In the genomic region with DNA sequence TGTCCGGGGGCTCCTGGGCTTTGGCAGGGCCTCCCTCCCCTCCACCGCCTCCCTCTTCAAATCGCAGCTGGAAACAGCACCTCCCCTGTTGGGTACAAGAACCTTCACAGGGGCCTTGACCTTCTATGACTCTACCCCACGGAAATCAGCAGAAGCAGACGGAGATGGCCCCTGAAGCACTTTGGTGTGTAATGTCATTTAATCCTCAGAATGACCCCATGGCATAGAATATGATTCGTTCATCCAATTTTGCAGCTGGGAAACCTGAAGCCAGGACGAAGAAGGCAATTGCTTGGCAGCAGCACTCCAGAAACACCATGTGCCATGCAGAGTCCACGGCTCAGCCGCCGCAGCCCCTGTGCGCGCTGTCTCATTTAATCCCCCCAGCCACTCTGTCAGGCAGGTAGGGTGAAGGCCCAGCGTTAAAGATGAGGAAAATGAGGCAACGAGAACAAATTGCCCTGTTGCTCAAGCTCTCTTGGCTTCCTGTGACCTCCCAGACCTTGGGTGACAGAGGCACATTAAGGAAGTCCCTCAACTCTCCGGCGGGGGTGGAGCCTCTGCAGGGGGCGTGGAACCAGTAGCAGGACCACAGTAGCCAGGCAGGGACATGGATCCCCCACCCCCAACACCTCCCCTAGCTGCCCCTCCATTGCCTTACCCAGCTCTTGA, we compare ENCODE assay signal across 11 cellular contexts. TPM values are rescaled to one million over a fixed set of nuclear protein-coding genes. Genes with fewer than 3 reads are reported as not detected.
A peak's percentile ranks its signal among the peaks of the same experiment; 100 is the strongest.
DNase-seq lines count a peak whose midpoint lies in the region; ATAC-seq and TF ChIP-seq lines count a peak whose summit lies in the region.
"Had no signal": no experiment of that assay in that cellular context is flagged by ENCODE, and none has a peak within 500 bp of the region (broad histone marks: within the 10 kb centered on the region; RNA-seq: fewer than 3 reads in every experiment).

No MANE protein-coding gene starts in this region.

- ATAC-seq in lung (ENCODE audit: insufficient read depth, low FRiP score): no peak
- no peak for ATAC-seq in HG03571 (IDR thresholded peaks at IDR 0.05; ENCODE audit: unreplicated experiment)
- ATAC-seq in GM18502 (IDR thresholded peaks at IDR 0.05; ENCODE audit: poor library complexity, unreplicated experiment): no peak

- H3K4me1 ChIP-seq in adrenal gland (replicated peaks in 1 of 2) (peaks cover 31 to 41% of the 10 kb centered on the region in 2 donors), lung (ENCODE audit: control insufficient read depth in 2 of 2, insufficient read depth in 2 of 2, low read length in 2 of 2) (peaks cover 0 to 2% of the 10 kb centered on the region in 2 donors), uterus (peaks cover 0 to 4% of the 10 kb centered on the region in 2 donors), stomach (peaks cover 4 to 20% (median 9%) of the 10 kb centered on the region in 4 donors)

- H3K4me3 ChIP-seq in adrenal gland: no peak overlapping the region
- no peak overlapping the region for H3K4me3 ChIP-seq in lung
- no peak overlapping the region for H3K4me3 ChIP-seq in uterus
- no peak overlapping the region for H3K4me3 ChIP-seq in stomach

- intact Hi-C loops in adrenal gland (cut with DNase I) (loop anchor here (5.0 kb wide), 1 partner anchor 129 kb away; no protein-coding TSS in a partner anchor), uterus (cut with DNase I; ENCODE audit: low total_unique reads) (no loop called here), stomach (cut with DNase I; ENCODE audit: low total_unique reads) (loop anchor here (5.0 kb wide), 1 partner anchor 129 kb away; no protein-coding TSS in a partner anchor)

- WGBS in adrenal gland, 4 donors: 36 to 43% (median 37%) methylated on average over 15 to 17 of the region's 17 CpGs
- WGBS in lung, 2 donors: 52 to 62% methylated on average over 17 of the region's 17 CpGs
- WGBS in stomach, 5 donors: 62 to 71% (median 68%) methylated on average over 10 to 17 of the region's 17 CpGs

- H3K9me3 ChIP-seq in adrenal gland (replicated peaks in 1 of 3) (no peaks in the 10 kb centered on the region), lung (ENCODE audit: control insufficient read depth in 2 of 2, insufficient read depth in 1 of 2, low read length in 1 of 2) (no peaks in the 10 kb centered on the region), uterus (no peaks in the 10 kb centered on the region), stomach (no peaks in the 10 kb centered on the region)

- no peak for TF ChIP-seq CTCF in adrenal gland (IDR thresholded peaks at IDR 0.05)
- no peak for TF ChIP-seq CTCF in lung (IDR thresholded peaks at IDR 0.05; ENCODE audit: control extremely low read depth, extremely low read depth)
- no peak for TF ChIP-seq CTCF in uterus (IDR thresholded peaks at IDR 0.05)
- TF ChIP-seq CTCF in stomach (IDR thresholded peaks at IDR 0.05): no peak

- H3K27ac ChIP-seq in adrenal gland (peak overlapping the region; percentile 62 to 87 (median 74)), lung (ENCODE audit: low read depth in 1 of 2, low read length in 1 of 2) (no peak overlapping the region), uterus (no peak overlapping the region), stomach (no peak overlapping the region)

- H3K36me3 ChIP-seq in adrenal gland (replicated peaks in 1 of 2): no peaks in the 10 kb centered on the region
- H3K36me3 ChIP-seq in lung (ENCODE audit: control insufficient read depth in 2 of 2, insufficient read depth in 2 of 2, low read length in 2 of 2): no peaks in the 10 kb centered on the region
- no peaks in the 10 kb centered on the region for H3K36me3 ChIP-seq in uterus
- no peaks in the 10 kb centered on the region for H3K36me3 ChIP-seq in stomach

- no peaks in the 10 kb centered on the region for H3K27me3 ChIP-seq in adrenal gland
- H3K27me3 ChIP-seq in lung (ENCODE audit: control insufficient read depth, insufficient read depth): no peaks in the 10 kb centered on the region
- H3K27me3 ChIP-seq in uterus: no peaks in the 10 kb centered on the region
- H3K27me3 ChIP-seq in stomach: peaks cover 0 to 16% (median 0%) of the 10 kb centered on the region in 3 donors

- peak in 1 of 2 donors; percentile 25 for TF ChIP-seq POLR2A in adrenal gland (IDR thresholded peaks at IDR 0.05)
- no peak for TF ChIP-seq POLR2A in uterus (IDR thresholded peaks at IDR 0.05)
- TF ChIP-seq POLR2A in stomach (IDR thresholded peaks at IDR 0.05): no peak

- TF ChIP-seq EP300 in stomach (IDR thresholded peaks at IDR 0.05): no peak

- DNase-seq in AML-193 (lab: John Stamatoyannopoulos, UW) (peak; percentile 77 to 79), HuH-7 (ENCODE audit: low spot score) (peak; percentile 67), adrenal gland (peak; percentile 75 to 91 (median 84)), lung (ENCODE audit: low spot score) (peak; percentile 42), uterus (no peak), stomach (no peak)
- DNase-seq: activated CD4-positive, alpha-beta T cell treated with anti-CD3 and anti-CD28 coated beads, Interleukin-2, amount 50 U/mL, for 4 hours had no signal

RNA-seq across cellular contexts. Expression of a gene that starts 25.8 kb away (rescaled TPM):
- total RNA-seq in adrenal gland (100 to 1,000 TPM in 5 of 8 donors, 10 to 100 TPM in 3; 24.0 to 176 (median 130) TPM), lung (100 to 1,000 TPM in 1 of 2 donors, 10 to 100 TPM in 1; 58.7 to 310 TPM), uterus (10 to 100 TPM in 3 of 4 donors, 1 to 10 TPM in 1; 6.1 to 76.8 (median 15.8) TPM), stomach (10 to 100 TPM in 4 of 5 donors, 1 to 10 TPM in 1; 4.6 to 48.4 (median 29.6) TPM)
- polyA plus RNA-seq in adrenal gland (100 to 1,000 TPM in 1 of 3 donors, 10 to 100 TPM in 2; 85.9 to 177 (median 97.1) TPM), lung (100 to 1,000 TPM; 232 to 653 TPM), stomach (10 to 100 TPM; 33.1 to 39.9 (median 37.6) TPM)
- total RNA-seq: osteocyte, PC-3 had no signal

RNA-seq across cellular contexts. Expression of a gene that starts 60.0 kb away (rescaled TPM):
- total RNA-seq in adrenal gland: under 1 TPM in 2 of 8 donors, not detected in 6; 0.27 to 0.55 TPM
- polyA plus RNA-seq in adrenal gland: under 1 TPM; 0.05 to 0.10 (median 0.08) TPM
- under 1 TPM; 0.15 to 0.57 TPM for total RNA-seq in lung
- polyA plus RNA-seq in lung: under 1 TPM; 0.15 to 0.18 TPM
- 1 to 10 TPM in 1 of 4 donors, under 1 TPM in 1, not detected in 2; 0.46 to 1.7 TPM for total RNA-seq in uterus
- total RNA-seq in stomach: 1 to 10 TPM in 1 of 5 donors, not detected in 4; 1.7 TPM
- polyA plus RNA-seq in stomach: not detected
- total RNA-seq: PC-3 had no signal

Comparison
In these comparisons a context has a peak if more than half of its experiments do, and no peak if none do; other contexts are left out.
1. DNase-seq: peak in AML-193 (2 of 2), HuH-7 (single experiment), adrenal gland (7 of 7) and lung (single experiment); none in uterus (0 of 2) and stomach (single experiment).
2. H3K27ac ChIP-seq: peak in adrenal gland (5 of 5); none in lung (0 of 2), uterus (0 of 2) and stomach (0 of 5).